Comparison of ENCODE assay signal across 8 cellular contexts in genomic region chr1:44631333-44631646, GRCh38. TPM values are rescaled to one million over a fixed set of nuclear protein-coding genes. Genes with fewer than 3 reads are reported as not detected.
DNase-seq lines count a peak whose midpoint lies in the region; ATAC-seq and TF ChIP-seq lines count a peak whose summit lies in the region.

No MANE protein-coding gene starts in this region.

- H3K27ac Mint-ChIP-seq in activated CD4-positive, alpha-beta T cell treated with anti-CD3 and anti-CD28 coated beads, Interleukin-2, amount 10 ng/mL, durations not matched to agents 7 days and 5 days: peak overlapping the region; percentile 99

- H3K36me3 ChIP-seq in Panc1 (ENCODE audit: control insufficient read depth, insufficient read depth, low read length) (peaks cover 7% of the 10 kb centered on the region), esophagus (ENCODE audit: control insufficient read depth in 2 of 2, insufficient read depth in 2 of 2, low read length in 1 of 2) (peaks cover 10 to 20% of the 10 kb centered on the region in 2 donors), psoas muscle (ENCODE audit: insufficient read depth in 1 of 2, low read depth in 1 of 2) (peaks cover 2 to 30% of the 10 kb centered on the region in 2 donors)

- H3K27me3 Mint-ChIP-seq in activated CD4-positive, alpha-beta T cell treated with anti-CD3 and anti-CD28 coated beads, Interleukin-2, amount 10 ng/mL, durations not matched to agents 7 days and 5 days: no peaks in the 10 kb centered on the region

- H3K36me3 Mint-ChIP-seq in activated CD4-positive, alpha-beta T cell treated with anti-CD3 and anti-CD28 coated beads, Interleukin-2, amount 10 ng/mL, durations not matched to agents 7 days and 5 days (ENCODE audit: low read depth): peaks cover 26% of the 10 kb centered on the region

- H3K27ac ChIP-seq in Panc1 (ENCODE audit: low read length) (peak overlapping the region; percentile 96), esophagus (ENCODE audit: low read depth in 2 of 2, low read length in 1 of 2) (peak overlapping the region; percentile 94 to 95), psoas muscle (peak overlapping the region; percentile 92)

- 16% methylated on average over 8 of the region's 8 CpGs for WGBS in esophagus, 2 donors
- WGBS in psoas muscle, 3 donors: 12 to 13% (median 12%) methylated on average over 8 of the region's 8 CpGs

- ATAC-seq in Panc1: no peak; the same call in 1 of the 2 replicates
- ATAC-seq in psoas muscle: peak in 2 of 4 donors; percentile 45 to 63

- peaks cover 6% of the 10 kb centered on the region for H3K4me1 ChIP-seq in Panc1 (ENCODE audit: control insufficient read depth, insufficient read depth, low read length)
- peaks cover 0 to 14% of the 10 kb centered on the region in 2 donors for H3K4me1 ChIP-seq in esophagus (ENCODE audit: control insufficient read depth in 2 of 2, insufficient read depth in 2 of 2, low read length in 1 of 2)
- H3K4me1 ChIP-seq in psoas muscle: peaks cover 38% of the 10 kb centered on the region

- H3K4me3 Mint-ChIP-seq in activated CD4-positive, alpha-beta T cell treated with anti-CD3 and anti-CD28 coated beads, Interleukin-2, amount 10 ng/mL, durations not matched to agents 7 days and 5 days: peak overlapping the region; percentile 89

- H3K27me3 ChIP-seq in Panc1 (ENCODE audit: control insufficient read depth, insufficient read depth, low read length) (no peaks in the 10 kb centered on the region), esophagus (ENCODE audit: control insufficient read depth in 1 of 2, insufficient read depth in 2 of 2, low read length in 2 of 2) (no peaks in the 10 kb centered on the region), psoas muscle (ENCODE audit: insufficient read depth in 3 of 3, low read length in 2 of 3) (no peaks in the 10 kb centered on the region)

- BruUV-seq in Panc1 (replicated peaks; lab: Mats Ljungman, UMichigan): no TSS peak

- no peak for DNase-seq in activated CD4-positive, alpha-beta T cell treated with anti-CD3 and anti-CD28 coated beads, Interleukin-2, amount 10 ng/mL, durations not matched to agents 7 days and 5 days
- DNase-seq in activated CD4-positive, alpha-beta T cell treated with anti-CD3 and anti-CD28 coated beads, Interleukin-2, amount 50 U/mL, for 48 hours: no peak
- DNase-seq in Panc1 (ENCODE audit: low read depth, low spot score) (no peak), psoas muscle (no peak), NCI-H187 (lab: John Stamatoyannopoulos, UW) (no peak), islet precursor cell (no peak), RKO (ENCODE audit: low spot score) (no peak)

- POLR2A ChIA-PET in activated CD4-positive, alpha-beta T cell treated with anti-CD3 and anti-CD28 coated beads, Interleukin-2, amount 10 ng/mL, durations not matched to agents 7 days and 5 days (lab: Charles Lee): interaction anchor here (1.1 to 1.8 kb wide), 3 partner anchors 10 to 90 kb away, joined by 3 to 5 read pairs (median 3); partner anchors contain the start of genes ARMH1 and TMEM53
- POLR2A ChIA-PET in Panc1 (lab: Charles Lee): interaction anchor here (0.5 to 1.1 kb wide), 2 partner anchors 43 to 494 kb away, joined by 3 read pairs; partner anchors contain the start of genes ARMH1 and TMEM53

- no peak for TF ChIP-seq CTCF in Panc1 (IDR thresholded peaks at IDR 0.05)
- no peak for TF ChIP-seq CTCF in psoas muscle (IDR thresholded peaks at IDR 0.05)

- intact Hi-C loops in Panc1 (cut with micrococcal nuclease; ENCODE audit: unreplicated experiment) (no loop called here), psoas muscle (cut with DNase I) (no loop called here)

- CTCF ChIA-PET in activated CD4-positive, alpha-beta T cell treated with anti-CD3 and anti-CD28 coated beads, Interleukin-2, amount 10 ng/mL, durations not matched to agents 7 days and 5 days (lab: Charles Lee): interaction anchor here (0.5 to 11.0 kb wide), 4 partner anchors 11 to 428 kb away, joined by 3 to 72 read pairs (median 3); no protein-coding TSS in a partner anchor
- CTCF ChIA-PET in Panc1 (lab: Charles Lee): interaction anchor here (1.0 kb wide), 1 partner anchor 21 kb away, joined by 9 read pairs; no protein-coding TSS in a partner anchor

- H3K9me3 ChIP-seq in Panc1 (ENCODE audit: control insufficient read depth, insufficient read depth, low read depth, low read length) (no peaks in the 10 kb centered on the region), esophagus (ENCODE audit: control insufficient read depth in 2 of 2, insufficient read depth in 1 of 2, low read depth in 1 of 2, low read length in 1 of 2) (no peaks in the 10 kb centered on the region), psoas muscle (no peaks in the 10 kb centered on the region)

- peaks cover 3% of the 10 kb centered on the region for H3K9me3 Mint-ChIP-seq in activated CD4-positive, alpha-beta T cell treated with anti-CD3 and anti-CD28 coated beads, Interleukin-2, amount 10 ng/mL, durations not matched to agents 7 days and 5 days

- peak overlapping the region; percentile 48 to 88 for H3K4me3 ChIP-seq in Panc1 (ENCODE audit: low read depth in 2 of 2, low read length in 2 of 2)
- peak overlapping the region; percentile 62 to 74 for H3K4me3 ChIP-seq in esophagus (ENCODE audit: low read depth in 1 of 2, low read length in 2 of 2)
- peak overlapping the region; percentile 78 for H3K4me3 ChIP-seq in psoas muscle

- peaks cover 37% of the 10 kb centered on the region for H3K4me1 Mint-ChIP-seq in activated CD4-positive, alpha-beta T cell treated with anti-CD3 and anti-CD28 coated beads, Interleukin-2, amount 10 ng/mL, durations not matched to agents 7 days and 5 days

- in situ Hi-C loops in Panc1 (cut with HindIII; ENCODE audit: low pct_unique_long_range_greater_than_20kb, low sequenced_read_pairs): no loop called here

RNA-seq across cellular contexts. Expression of gene TMEM53, which starts 43.0 kb away (rescaled TPM):
- total RNA-seq in activated CD4-positive, alpha-beta T cell treated with anti-CD3 and anti-CD28 coated beads, Interleukin-2, amount 10 ng/mL, durations not matched to agents 7 days and 5 days: 1 to 10 TPM; 3.0 to 3.5 TPM
- total RNA-seq in Panc1 (2021; ENCODE audit: unreplicated experiment) (22.9 TPM), psoas muscle (1 to 10 TPM; 3.9 to 7.7 (median 6.3) TPM)
- 47.9 TPM for polyA plus RNA-seq in Panc1 (2012; ENCODE audit: insufficient read length)
- polyA plus RNA-seq in esophagus (1 to 10 TPM; 3.5 to 5.0 TPM), psoas muscle (1 to 10 TPM; 2.4 to 6.2 (median 4.2) TPM)

RNA-seq across cellular contexts. Expression of gene ARMH1, which starts 43.2 kb away (rescaled TPM):
- 10 to 100 TPM; 47.4 to 50.7 TPM for total RNA-seq in activated CD4-positive, alpha-beta T cell treated with anti-CD3 and anti-CD28 coated beads, Interleukin-2, amount 10 ng/mL, durations not matched to agents 7 days and 5 days
- total RNA-seq in Panc1 (2021; ENCODE audit: unreplicated experiment) (2.8 TPM), psoas muscle (under 1 TPM in 3 of 4 donors, not detected in 1; 0.59 to 0.82 (median 0.64) TPM)
- 4.5 TPM for polyA plus RNA-seq in Panc1 (2012; ENCODE audit: insufficient read length)
- polyA plus RNA-seq in esophagus (1 to 10 TPM in 1 of 2 donors, under 1 TPM in 1; 0.71 to 1.1 TPM), psoas muscle (under 1 TPM; 0.08 to 0.74 (median 0.26) TPM)

Comparison
In these comparisons a context has a peak if more than half of its experiments do, and no peak if none do; other contexts are left out.
1. RNA of gene ARMH1, which starts 43.2 kb away (total RNA-seq): 47.4 to 50.7 TPM in activated CD4-positive, alpha-beta T cell treated with anti-CD3 and anti-CD28 coated beads, Interleukin-2, amount 10 ng/mL, durations not matched to agents 7 days and 5 days; 2.8 TPM in Panc1 (single experiment) and 0.59 to 0.82 TPM in psoas muscle; every median in the first group is over 10 times any median in the second.
2. Peak in every context shown above with its lines, with median percentiles within 50 percentile points of each other: H3K27ac ChIP-seq and H3K4me3 ChIP-seq.